ENCODE assay signal across 1 cellular context in the genomic region with DNA sequence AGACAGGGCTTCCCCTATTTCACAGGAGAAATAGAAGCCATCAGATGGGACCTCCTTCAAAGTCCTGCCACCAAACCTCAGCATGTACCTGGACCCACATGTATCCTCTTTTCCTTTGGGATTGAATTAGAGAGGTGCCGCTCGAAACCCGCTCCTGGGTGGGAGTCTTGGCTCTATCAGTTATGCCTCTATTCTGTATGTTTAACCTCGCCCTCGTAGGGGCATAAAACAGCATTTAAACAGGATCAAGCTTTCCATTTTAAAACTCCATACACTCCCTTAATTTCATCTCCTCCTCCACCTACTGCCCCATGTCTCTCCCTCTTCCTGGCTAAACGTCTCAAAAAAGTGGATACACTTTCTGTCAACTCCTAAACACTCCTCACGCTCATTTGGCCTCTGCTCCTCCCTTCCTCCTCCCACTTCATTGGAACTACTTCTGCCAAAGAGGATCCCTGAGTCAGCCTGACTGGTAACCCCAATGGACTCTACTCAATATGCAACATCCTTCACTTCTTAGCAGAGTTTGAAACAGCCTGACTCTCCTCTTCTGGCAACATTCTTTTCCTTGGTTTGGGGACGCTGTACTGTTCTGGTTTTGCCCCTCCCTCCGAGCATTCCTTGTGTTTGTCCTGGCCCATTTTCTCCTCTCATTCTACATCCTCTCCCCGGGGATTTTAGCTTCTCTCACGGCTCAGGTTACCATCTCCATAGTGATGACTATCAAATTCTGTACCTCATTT.
TF ChIP-seq lines count a peak whose summit lies in the region.

No MANE protein-coding gene starts in this region.

TF ChIP-seq in K562, 482 proteins besides CTCF, POLR2A, EP300 and RAD21 (continued from another document and continues in another):
- TF ChIP-seq, protein P1, sequence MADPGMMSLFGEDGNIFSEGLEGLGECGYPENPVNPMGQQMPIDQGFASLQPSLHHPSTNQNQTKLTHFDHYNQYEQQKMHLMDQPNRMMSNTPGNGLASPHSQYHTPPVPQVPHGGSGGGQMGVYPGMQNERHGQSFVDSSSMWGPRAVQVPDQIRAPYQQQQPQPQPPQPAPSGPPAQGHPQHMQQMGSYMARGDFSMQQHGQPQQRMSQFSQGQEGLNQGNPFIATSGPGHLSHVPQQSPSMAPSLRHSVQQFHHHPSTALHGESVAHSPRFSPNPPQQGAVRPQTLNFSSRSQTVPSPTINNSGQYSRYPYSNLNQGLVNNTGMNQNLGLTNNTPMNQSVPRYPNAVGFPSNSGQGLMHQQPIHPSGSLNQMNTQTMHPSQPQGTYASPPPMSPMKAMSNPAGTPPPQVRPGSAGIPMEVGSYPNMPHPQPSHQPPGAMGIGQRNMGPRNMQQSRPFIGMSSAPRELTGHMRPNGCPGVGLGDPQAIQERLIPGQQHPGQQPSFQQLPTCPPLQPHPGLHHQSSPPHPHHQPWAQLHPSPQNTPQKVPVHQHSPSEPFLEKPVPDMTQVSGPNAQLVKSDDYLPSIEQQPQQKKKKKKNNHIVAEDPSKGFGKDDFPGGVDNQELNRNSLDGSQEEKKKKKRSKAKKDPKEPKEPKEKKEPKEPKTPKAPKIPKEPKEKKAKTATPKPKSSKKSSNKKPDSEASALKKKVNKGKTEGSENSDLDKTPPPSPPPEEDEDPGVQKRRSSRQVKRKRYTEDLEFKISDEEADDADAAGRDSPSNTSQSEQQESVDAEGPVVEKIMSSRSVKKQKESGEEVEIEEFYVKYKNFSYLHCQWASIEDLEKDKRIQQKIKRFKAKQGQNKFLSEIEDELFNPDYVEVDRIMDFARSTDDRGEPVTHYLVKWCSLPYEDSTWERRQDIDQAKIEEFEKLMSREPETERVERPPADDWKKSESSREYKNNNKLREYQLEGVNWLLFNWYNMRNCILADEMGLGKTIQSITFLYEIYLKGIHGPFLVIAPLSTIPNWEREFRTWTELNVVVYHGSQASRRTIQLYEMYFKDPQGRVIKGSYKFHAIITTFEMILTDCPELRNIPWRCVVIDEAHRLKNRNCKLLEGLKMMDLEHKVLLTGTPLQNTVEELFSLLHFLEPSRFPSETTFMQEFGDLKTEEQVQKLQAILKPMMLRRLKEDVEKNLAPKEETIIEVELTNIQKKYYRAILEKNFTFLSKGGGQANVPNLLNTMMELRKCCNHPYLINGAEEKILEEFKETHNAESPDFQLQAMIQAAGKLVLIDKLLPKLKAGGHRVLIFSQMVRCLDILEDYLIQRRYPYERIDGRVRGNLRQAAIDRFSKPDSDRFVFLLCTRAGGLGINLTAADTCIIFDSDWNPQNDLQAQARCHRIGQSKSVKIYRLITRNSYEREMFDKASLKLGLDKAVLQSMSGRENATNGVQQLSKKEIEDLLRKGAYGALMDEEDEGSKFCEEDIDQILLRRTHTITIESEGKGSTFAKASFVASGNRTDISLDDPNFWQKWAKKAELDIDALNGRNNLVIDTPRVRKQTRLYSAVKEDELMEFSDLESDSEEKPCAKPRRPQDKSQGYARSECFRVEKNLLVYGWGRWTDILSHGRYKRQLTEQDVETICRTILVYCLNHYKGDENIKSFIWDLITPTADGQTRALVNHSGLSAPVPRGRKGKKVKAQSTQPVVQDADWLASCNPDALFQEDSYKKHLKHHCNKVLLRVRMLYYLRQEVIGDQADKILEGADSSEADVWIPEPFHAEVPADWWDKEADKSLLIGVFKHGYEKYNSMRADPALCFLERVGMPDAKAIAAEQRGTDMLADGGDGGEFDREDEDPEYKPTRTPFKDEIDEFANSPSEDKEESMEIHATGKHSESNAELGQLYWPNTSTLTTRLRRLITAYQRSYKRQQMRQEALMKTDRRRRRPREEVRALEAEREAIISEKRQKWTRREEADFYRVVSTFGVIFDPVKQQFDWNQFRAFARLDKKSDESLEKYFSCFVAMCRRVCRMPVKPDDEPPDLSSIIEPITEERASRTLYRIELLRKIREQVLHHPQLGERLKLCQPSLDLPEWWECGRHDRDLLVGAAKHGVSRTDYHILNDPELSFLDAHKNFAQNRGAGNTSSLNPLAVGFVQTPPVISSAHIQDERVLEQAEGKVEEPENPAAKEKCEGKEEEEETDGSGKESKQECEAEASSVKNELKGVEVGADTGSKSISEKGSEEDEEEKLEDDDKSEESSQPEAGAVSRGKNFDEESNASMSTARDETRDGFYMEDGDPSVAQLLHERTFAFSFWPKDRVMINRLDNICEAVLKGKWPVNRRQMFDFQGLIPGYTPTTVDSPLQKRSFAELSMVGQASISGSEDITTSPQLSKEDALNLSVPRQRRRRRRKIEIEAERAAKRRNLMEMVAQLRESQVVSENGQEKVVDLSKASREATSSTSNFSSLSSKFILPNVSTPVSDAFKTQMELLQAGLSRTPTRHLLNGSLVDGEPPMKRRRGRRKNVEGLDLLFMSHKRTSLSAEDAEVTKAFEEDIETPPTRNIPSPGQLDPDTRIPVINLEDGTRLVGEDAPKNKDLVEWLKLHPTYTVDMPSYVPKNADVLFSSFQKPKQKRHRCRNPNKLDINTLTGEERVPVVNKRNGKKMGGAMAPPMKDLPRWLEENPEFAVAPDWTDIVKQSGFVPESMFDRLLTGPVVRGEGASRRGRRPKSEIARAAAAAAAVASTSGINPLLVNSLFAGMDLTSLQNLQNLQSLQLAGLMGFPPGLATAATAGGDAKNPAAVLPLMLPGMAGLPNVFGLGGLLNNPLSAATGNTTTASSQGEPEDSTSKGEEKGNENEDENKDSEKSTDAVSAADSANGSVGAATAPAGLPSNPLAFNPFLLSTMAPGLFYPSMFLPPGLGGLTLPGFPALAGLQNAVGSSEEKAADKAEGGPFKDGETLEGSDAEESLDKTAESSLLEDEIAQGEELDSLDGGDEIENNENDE (IDR thresholded peaks at IDR 0.05; ENCODE audit: low read depth, low read length), result no peak
- TF ChIP-seq, protein P2, sequence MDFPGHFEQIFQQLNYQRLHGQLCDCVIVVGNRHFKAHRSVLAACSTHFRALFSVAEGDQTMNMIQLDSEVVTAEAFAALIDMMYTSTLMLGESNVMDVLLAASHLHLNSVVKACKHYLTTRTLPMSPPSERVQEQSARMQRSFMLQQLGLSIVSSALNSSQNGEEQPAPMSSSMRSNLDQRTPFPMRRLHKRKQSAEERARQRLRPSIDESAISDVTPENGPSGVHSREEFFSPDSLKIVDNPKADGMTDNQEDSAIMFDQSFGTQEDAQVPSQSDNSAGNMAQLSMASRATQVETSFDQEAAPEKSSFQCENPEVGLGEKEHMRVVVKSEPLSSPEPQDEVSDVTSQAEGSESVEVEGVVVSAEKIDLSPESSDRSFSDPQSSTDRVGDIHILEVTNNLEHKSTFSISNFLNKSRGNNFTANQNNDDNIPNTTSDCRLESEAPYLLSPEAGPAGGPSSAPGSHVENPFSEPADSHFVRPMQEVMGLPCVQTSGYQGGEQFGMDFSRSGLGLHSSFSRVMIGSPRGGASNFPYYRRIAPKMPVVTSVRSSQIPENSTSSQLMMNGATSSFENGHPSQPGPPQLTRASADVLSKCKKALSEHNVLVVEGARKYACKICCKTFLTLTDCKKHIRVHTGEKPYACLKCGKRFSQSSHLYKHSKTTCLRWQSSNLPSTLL (IDR thresholded peaks at IDR 0.05), result peak; percentile 56; the same call in 1 of the 2 replicates
- no peak for TF ChIP-seq TCF7L2 (IDR thresholded peaks at IDR 0.05; ENCODE audit: low read depth, low read length)
- TF ChIP-seq, protein P3, sequence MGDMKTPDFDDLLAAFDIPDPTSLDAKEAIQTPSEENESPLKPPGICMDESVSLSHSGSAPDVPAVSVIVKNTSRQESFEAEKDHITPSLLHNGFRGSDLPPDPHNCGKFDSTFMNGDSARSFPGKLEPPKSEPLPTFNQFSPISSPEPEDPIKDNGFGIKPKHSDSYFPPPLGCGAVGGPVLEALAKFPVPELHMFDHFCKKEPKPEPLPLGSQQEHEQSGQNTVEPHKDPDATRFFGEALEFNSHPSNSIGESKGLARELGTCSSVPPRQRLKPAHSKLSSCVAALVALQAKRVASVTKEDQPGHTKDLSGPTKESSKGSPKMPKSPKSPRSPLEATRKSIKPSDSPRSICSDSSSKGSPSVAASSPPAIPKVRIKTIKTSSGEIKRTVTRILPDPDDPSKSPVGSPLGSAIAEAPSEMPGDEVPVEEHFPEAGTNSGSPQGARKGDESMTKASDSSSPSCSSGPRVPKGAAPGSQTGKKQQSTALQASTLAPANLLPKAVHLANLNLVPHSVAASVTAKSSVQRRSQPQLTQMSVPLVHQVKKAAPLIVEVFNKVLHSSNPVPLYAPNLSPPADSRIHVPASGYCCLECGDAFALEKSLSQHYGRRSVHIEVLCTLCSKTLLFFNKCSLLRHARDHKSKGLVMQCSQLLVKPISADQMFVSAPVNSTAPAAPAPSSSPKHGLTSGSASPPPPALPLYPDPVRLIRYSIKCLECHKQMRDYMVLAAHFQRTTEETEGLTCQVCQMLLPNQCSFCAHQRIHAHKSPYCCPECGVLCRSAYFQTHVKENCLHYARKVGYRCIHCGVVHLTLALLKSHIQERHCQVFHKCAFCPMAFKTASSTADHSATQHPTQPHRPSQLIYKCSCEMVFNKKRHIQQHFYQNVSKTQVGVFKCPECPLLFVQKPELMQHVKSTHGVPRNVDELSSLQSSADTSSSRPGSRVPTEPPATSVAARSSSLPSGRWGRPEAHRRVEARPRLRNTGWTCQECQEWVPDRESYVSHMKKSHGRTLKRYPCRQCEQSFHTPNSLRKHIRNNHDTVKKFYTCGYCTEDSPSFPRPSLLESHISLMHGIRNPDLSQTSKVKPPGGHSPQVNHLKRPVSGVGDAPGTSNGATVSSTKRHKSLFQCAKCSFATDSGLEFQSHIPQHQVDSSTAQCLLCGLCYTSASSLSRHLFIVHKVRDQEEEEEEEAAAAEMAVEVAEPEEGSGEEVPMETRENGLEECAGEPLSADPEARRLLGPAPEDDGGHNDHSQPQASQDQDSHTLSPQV (IDR thresholded peaks at IDR 0.05), result no peak
- TF ChIP-seq, protein P4, sequence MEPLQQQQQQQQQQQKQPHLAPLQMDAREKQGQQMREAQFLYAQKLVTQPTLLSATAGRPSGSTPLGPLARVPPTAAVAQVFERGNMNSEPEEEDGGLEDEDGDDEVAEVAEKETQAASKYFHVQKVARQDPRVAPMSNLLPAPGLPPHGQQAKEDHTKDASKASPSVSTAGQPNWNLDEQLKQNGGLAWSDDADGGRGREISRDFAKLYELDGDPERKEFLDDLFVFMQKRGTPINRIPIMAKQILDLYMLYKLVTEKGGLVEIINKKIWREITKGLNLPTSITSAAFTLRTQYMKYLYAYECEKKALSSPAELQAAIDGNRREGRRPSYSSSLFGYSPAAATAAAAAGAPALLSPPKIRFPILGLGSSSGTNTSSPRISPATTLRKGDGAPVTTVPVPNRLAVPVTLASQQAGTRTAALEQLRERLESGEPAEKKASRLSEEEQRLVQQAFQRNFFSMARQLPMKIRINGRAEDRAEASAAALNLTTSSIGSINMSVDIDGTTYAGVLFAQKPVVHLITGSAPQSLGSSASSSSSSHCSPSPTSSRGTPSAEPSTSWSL (CRISPR knock-in tag; IDR thresholded peaks at IDR 0.05; ENCODE audit: borderline replicate concordance), result no peak
- no peak for TF ChIP-seq ZNF384 (IDR thresholded peaks at IDR 0.05; ENCODE audit: low read depth, low read length)
- TF ChIP-seq ZNF224 (CRISPR knock-in tag; IDR thresholded peaks at IDR 0.05), result no peak
- TF ChIP-seq, protein P5, sequence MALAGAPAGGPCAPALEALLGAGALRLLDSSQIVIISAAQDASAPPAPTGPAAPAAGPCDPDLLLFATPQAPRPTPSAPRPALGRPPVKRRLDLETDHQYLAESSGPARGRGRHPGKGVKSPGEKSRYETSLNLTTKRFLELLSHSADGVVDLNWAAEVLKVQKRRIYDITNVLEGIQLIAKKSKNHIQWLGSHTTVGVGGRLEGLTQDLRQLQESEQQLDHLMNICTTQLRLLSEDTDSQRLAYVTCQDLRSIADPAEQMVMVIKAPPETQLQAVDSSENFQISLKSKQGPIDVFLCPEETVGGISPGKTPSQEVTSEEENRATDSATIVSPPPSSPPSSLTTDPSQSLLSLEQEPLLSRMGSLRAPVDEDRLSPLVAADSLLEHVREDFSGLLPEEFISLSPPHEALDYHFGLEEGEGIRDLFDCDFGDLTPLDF (CRISPR knock-in tag; IDR thresholded peaks at IDR 0.05), result no peak
- no peak for TF ChIP-seq ZSCAN32 (CRISPR knock-in tag; IDR thresholded peaks at IDR 0.05)
- no peak for TF ChIP-seq SLC30A9 (CRISPR knock-in tag; IDR thresholded peaks at IDR 0.05)
